In the genomic region with DNA sequence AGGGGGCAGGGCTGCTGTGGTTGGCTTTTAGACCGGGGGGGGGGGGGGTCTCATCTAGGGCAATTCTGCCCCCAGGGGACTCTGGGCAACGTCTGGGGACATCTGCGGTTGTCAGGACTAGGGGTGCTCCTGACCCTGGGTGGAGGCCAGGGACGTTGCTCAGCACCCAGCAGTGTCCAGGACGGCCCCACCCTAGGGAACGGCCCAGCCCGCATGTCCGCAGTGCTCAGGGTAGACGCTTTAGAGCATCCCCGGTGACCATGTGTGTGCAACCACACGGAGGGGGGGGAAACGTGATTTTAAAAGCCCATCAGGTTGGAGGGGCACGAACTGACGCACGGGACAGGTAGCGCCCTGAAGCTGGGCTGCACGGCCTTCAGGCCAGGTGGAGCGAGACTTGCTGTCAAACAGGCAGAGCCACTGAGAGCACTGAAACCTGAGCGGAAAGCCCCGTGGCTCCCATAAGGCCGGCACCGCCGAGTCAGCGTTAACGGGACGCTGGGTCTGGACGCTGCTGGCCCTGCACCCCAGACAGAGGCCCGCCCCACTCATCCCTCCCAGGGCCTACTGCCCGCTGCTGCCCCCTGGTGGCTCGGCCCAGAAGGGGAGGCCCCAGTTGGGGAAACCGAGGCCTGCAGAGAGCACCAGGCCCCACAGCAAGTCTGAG, we compare ENCODE assay signal across 8 cellular contexts.
A peak's percentile ranks its signal among the peaks of the same experiment; 100 is the strongest.
DNase-seq lines count a peak whose midpoint lies in the region.

No MANE protein-coding gene starts in this region.

- DNase-seq in NCI-H82 (lab: John Stamatoyannopoulos, UW): peak; percentile 22
- DNase-seq in NCI-H82 treated with DMSO at 0.1 percent for 48 hours (lab: John Stamatoyannopoulos, UW; ENCODE audit: unreplicated experiment): no peak
- peak; percentile 34 for DNase-seq in T follicular helper cell (ENCODE audit: low read depth)
- DNase-seq in astrocyte of the hippocampus (ENCODE audit: low read depth, low spot score): peak; percentile 65
- peak; percentile 97 for DNase-seq in iPS-NIHi11 (ENCODE audit: low spot score)
- peak; percentile 37 for DNase-seq in stimulated activated CD4-positive, alpha-beta T cell treated with anti-CD3 and anti-CD28 coated beads, Interleukin-1b, Interleukin-23, amount 100 ng/mL, for 48 hours
- no peak for DNase-seq in NCI-H774 (lab: John Stamatoyannopoulos, UW)
- no peak for DNase-seq in NCI-H2227 (lab: John Stamatoyannopoulos, UW; ENCODE audit: unreplicated experiment)

Comparison
In these comparisons a context has a peak if more than half of its experiments do, and no peak if none do; other contexts are left out.
1. DNase-seq: peak in NCI-H82 (single experiment), T follicular helper cell (single experiment), astrocyte of the hippocampus (single experiment), iPS-NIHi11 (single experiment) and stimulated activated CD4-positive, alpha-beta T cell treated with anti-CD3 and anti-CD28 coated beads, Interleukin-1b, Interleukin-23, amount 100 ng/mL, for 48 hours (single experiment); none in NCI-H82 treated with DMSO at 0.1 percent for 48 hours (single experiment), NCI-H774 (single experiment) and NCI-H2227 (single experiment).